Comparison of ENCODE assay signal across 13 cellular contexts in the genomic region with DNA sequence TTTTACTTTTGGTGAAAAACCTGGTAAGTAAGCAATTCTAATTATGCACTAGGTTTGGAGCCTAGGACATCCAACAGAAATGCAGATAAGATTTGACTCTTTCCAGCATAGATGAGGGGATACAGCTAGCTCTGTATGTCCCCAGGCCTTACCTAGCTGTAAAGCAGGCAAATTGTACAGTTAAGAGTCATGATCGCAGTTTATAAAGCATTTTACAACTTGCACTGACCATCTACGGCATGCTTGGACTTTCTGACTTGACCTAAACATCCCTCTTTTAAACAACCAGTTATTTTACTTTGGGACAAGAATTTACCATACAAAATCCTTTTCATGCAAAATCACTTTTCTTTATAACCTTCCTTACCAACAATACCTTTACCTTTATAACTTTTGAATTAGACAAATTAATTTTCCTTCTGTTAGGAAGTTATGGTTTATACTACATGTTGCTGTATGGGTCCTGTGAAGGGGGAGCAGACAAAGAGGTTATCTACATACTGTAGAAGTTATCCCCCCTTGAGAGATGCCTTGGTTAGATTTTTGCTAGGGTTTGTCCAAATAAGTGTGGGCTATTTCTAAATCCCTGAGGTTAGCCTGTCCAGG. TPM values are rescaled to one million over a fixed set of nuclear protein-coding genes. Genes with fewer than 3 reads are reported as not detected.
DNase-seq lines count a peak whose midpoint lies in the region.
"Had no signal": no experiment of that assay in that cellular context is flagged by ENCODE, and none has a peak within 500 bp of the region (broad histone marks: within the 10 kb centered on the region; RNA-seq: fewer than 3 reads in every experiment).

No MANE protein-coding gene starts in this region.

- in situ Hi-C loops in Caki2 (cut with HindIII; ENCODE audit: low pct_unique_long_range_greater_than_20kb, low sequenced_read_pairs): no loop called here

- peak; percentile 62 for DNase-seq in activated CD4-positive, alpha-beta T cell treated with anti-CD3 and anti-CD28 coated beads for 48 hours
- DNase-seq in activated CD4-positive, alpha-beta T cell treated with anti-CD3 and anti-CD28 coated beads for 4 hours: no peak
- DNase-seq in Caki2 (ENCODE audit: low read depth) (peak; percentile 21), RPMI8226 (peak; percentile 36), foreskin melanocyte (peak; percentile 14), SKM-1 treated with dmso at 0.1 percent for 144 hours (lab: John Stamatoyannopoulos, UW; ENCODE audit: unreplicated experiment) (no peak), NCI-H2196 treated with DMSO at 0.1 percent for 48 hours (lab: John Stamatoyannopoulos, UW; ENCODE audit: unreplicated experiment) (no peak), NOMO-1 (lab: John Stamatoyannopoulos, UW; ENCODE audit: unreplicated experiment in 2 of 2) (no peak)
- DNase-seq: activated naive CD8-positive, alpha-beta T cell treated with anti-CD3 and anti-CD28 coated beads, Interleukin-2, amount 50 U/mL, for 24 hours; GDM1; H7; right cardiac atrium; stomach had no signal

RNA-seq across cellular contexts. Expression of gene FGD3, which starts 36.8 kb away (rescaled TPM):
- total RNA-seq in Caki2 (2014; rRNA removed; shearing (Covaris generic); ENCODE audit: low replicate concordance): 0.96 TPM in 1 of 2 replicates, not detected in the other

Comparison
In these comparisons a context has a peak if more than half of its experiments do, and no peak if none do; other contexts are left out.
1. DNase-seq: peak in activated CD4-positive, alpha-beta T cell treated with anti-CD3 and anti-CD28 coated beads for 48 hours (single experiment), Caki2 (single experiment), RPMI8226 (single experiment) and foreskin melanocyte (single experiment); none in activated CD4-positive, alpha-beta T cell treated with anti-CD3 and anti-CD28 coated beads for 4 hours (0 of 2), SKM-1 treated with dmso at 0.1 percent for 144 hours (single experiment), NCI-H2196 treated with DMSO at 0.1 percent for 48 hours (single experiment) and NOMO-1 (0 of 2).